Comparison of ENCODE assay signal across 8 cellular contexts in genomic region chr2:235116885-235117492, GRCh38.
A peak's percentile ranks its signal among the peaks of the same experiment; 100 is the strongest.
DNase-seq lines count a peak whose midpoint lies in the region; ATAC-seq and TF ChIP-seq lines count a peak whose summit lies in the region.

No MANE protein-coding gene starts in this region.

- DNase-seq in NOMO-1 treated with DMSO at 0.1 percent for 48 hours (lab: John Stamatoyannopoulos, UW; ENCODE audit: unreplicated experiment), result peak; percentile 58
- no peak for DNase-seq in NOMO-1 treated with dmso at 0.1 percent for 144 hours (lab: John Stamatoyannopoulos, UW; ENCODE audit: unreplicated experiment)
- peak; percentile 22 for DNase-seq in NCI-H2029 treated with DMSO at 0.1 percent for 48 hours (lab: John Stamatoyannopoulos, UW)
- DNase-seq in astrocyte of the hippocampus (ENCODE audit: low read depth, low spot score), result peak; percentile 67
- no peak for DNase-seq in left lung
- DNase-seq in GDM1 (lab: John Stamatoyannopoulos, UW), result no peak
- DNase-seq in stimulated activated CD4-positive, alpha-beta T cell treated with anti-CD3 and anti-CD28 coated beads, Interleukin-4, amount 100 ng/mL, for 24 hours, result no peak
- no peak for DNase-seq in NK-92 (lab: John Stamatoyannopoulos, UW; ENCODE audit: unreplicated experiment)

- no peak overlapping the region for H3K4me3 ChIP-seq in left lung

- ATAC-seq in left lung, result peak; percentile 65

- peaks cover 0 to 6% of the 10 kb centered on the region in 2 donors for H3K27me3 ChIP-seq in left lung

- peak; percentile 54 to 64 for TF ChIP-seq CTCF in left lung (IDR thresholded peaks at IDR 0.05)

- no peaks in the 10 kb centered on the region for H3K36me3 ChIP-seq in left lung

- H3K9me3 ChIP-seq in left lung, result no peaks in the 10 kb centered on the region

- no peaks in the 10 kb centered on the region for H3K4me1 ChIP-seq in left lung

- no peak overlapping the region for H3K27ac ChIP-seq in left lung

- intact Hi-C loops in left lung (cut with DNase I), result loop anchor here (5.0 to 10.0 kb wide), 2 partner anchors 562 to 570 kb away; no protein-coding TSS in a partner anchor

Comparison
In these comparisons a context has a peak if more than half of its experiments do, and no peak if none do; other contexts are left out.
1. DNase-seq: peak in NOMO-1 treated with DMSO at 0.1 percent for 48 hours (single experiment), NCI-H2029 treated with DMSO at 0.1 percent for 48 hours (single experiment) and astrocyte of the hippocampus (single experiment); none in NOMO-1 treated with dmso at 0.1 percent for 144 hours (single experiment), left lung (0 of 2), GDM1 (single experiment), stimulated activated CD4-positive, alpha-beta T cell treated with anti-CD3 and anti-CD28 coated beads, Interleukin-4, amount 100 ng/mL, for 24 hours (single experiment) and NK-92 (single experiment).